Comparison of ENCODE assay signal across 14 cellular contexts in the genomic region with DNA sequence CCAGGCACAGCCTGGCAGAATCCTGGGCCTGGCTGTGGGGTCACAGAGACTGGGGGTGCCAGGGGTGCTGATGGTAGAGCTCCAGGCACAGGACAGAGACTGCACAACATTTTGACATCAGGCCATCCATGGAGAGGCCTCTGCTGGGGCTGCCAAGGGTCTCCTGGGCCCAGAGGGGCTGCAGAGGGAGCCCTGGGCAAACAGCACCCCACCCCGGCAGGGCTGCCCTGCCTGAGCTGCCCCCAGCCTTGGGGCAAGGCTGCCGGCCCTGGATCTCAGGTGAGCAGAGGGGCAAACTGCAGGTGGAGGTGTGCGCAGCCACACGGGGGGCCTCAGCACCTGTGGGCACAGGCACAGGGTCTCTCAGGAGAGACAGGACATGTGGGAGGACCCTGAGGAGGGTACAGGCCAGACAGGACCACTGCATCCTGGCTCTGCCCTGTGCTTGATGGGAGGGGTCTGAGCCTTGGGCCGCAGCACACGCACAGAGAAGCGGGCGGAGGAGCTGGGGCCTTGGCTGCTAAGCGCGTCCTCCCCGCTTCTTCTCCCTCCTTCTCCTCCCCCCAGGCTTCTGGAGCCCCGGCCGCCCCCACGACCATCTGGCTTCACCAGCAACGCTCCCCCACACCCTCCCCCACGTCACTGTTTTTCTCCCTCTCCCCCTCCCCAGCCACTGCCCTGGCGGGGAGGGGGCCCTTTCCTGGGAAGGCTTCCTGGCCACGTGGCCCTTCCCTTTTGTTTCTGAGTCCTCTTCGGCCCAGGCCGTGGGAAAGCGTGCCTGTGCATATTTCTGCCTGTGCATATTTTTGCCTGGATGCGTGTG. TPM values are rescaled to one million over a fixed set of nuclear protein-coding genes. Genes with fewer than 3 reads are reported as not detected.
A peak's percentile ranks its signal among the peaks of the same experiment; 100 is the strongest.
DNase-seq lines count a peak whose midpoint lies in the region; ATAC-seq and TF ChIP-seq lines count a peak whose summit lies in the region.
"Had no signal": no experiment of that assay in that cellular context is flagged by ENCODE, and none has a peak within 500 bp of the region (broad histone marks: within the 10 kb centered on the region; RNA-seq: fewer than 3 reads in every experiment).

No MANE protein-coding gene starts in this region.

- DNase-seq in SK-N-MC (ENCODE audit: low read depth, low spot score), result no peak
- peak; percentile 61 for DNase-seq in globus pallidus (ENCODE audit: low spot score)
- DNase-seq in posterior cingulate gyrus, result peak; percentile 56 to 93 (median 68)
- no peak for DNase-seq in stomach
- no peak for DNase-seq in DMS153 treated with DMSO at 0.1 percent for 48 hours (lab: John Stamatoyannopoulos, UW; ENCODE audit: unreplicated experiment)
- DNase-seq in HUDEP-2 (lab: John Stamatoyannopoulos, UW; ENCODE audit: unreplicated experiment in 76 of 76), result no peak
- no peak for DNase-seq in omental fat pad (ENCODE audit: low spot score)
- DNase-seq: activated CD4-positive, CD25-positive, alpha-beta regulatory T cell; activated gamma-delta T cell; left lung; NCI-H1105 treated with DMSO at 0.1 percent for 48 hours; PC-9 had no signal

- 51 to 72% (median 72%) methylated on average over 4 to 22 of the region's 22 CpGs for WGBS in stomach, 5 donors

- H3K27ac ChIP-seq in HEK293 (ENCODE audit: extremely low read depth, low read depth, low read length), result no peak overlapping the region
- peak overlapping the region; percentile 13; the same call in 1 of the 2 replicates for H3K27ac ChIP-seq in SK-N-MC
- H3K27ac ChIP-seq in stomach, result peak overlapping the region in 2 of 5 donors; percentile 22 to 32
- H3K27ac ChIP-seq: PC-9 had no signal

- H3K9ac ChIP-seq in SK-N-MC (ENCODE audit: insufficient read length), result no peak overlapping the region

- peaks cover 0 to 17% of the 10 kb centered on the region in 2 experiments; a peak in 1 of 3 replicates for H3K36me3 ChIP-seq in HEK293 (ENCODE audit: control insufficient read depth in 2 of 2, insufficient read depth in 1 of 2, low read length in 2 of 2)
- H3K36me3 ChIP-seq in SK-N-MC (ENCODE audit: insufficient read depth, low read length), result no peaks in the 10 kb centered on the region; the same call in 1 of the 2 replicates
- H3K36me3 ChIP-seq in stomach, result no peaks in the 10 kb centered on the region

- intact Hi-C loops in posterior cingulate gyrus (cut with DNase I), result no loop called here
- intact Hi-C loops in stomach (cut with DNase I; ENCODE audit: low total_unique reads), result no loop called here

- H3K4me3 ChIP-seq in HEK293 (ENCODE audit: low read depth, low read length) (no peak overlapping the region), SK-N-MC (no peak overlapping the region), stomach (no peak overlapping the region)
- H3K4me3 ChIP-seq: left lung, PC-9 had no signal

- no peak for TF ChIP-seq EP300 in stomach (IDR thresholded peaks at IDR 0.05)

- H3K9me3 ChIP-seq in HEK293 (ENCODE audit: control insufficient read depth, insufficient read depth, low read depth, low read length) (no peaks in the 10 kb centered on the region), SK-N-MC (ENCODE audit: low read depth, low read length) (no peaks in the 10 kb centered on the region), stomach (no peaks in the 10 kb centered on the region)
- H3K9me3 ChIP-seq: left lung had no signal

- no peak for ATAC-seq in omental fat pad (ENCODE audit: low FRiP score)
- ATAC-seq: stimulated activated memory B cell treated with anti-CD40 and anti-IgM and Interleukin-4, amounts not matched to agents 10 μg/mL and 1 μg/mL and 100 μg/mL, for 72 hours had no signal

- CTCF ChIA-PET in HEK293 (lab: Yijun Ruan, JAX), result interaction anchor here (0.6 to 5.5 kb wide), 7 partner anchors 10 to 178 kb away, joined by 3 to 57 read pairs (median 14); no protein-coding TSS in a partner anchor

- no peak for TF ChIP-seq POLR2A in stomach (IDR thresholded peaks at IDR 0.05)

- H3K4me1 ChIP-seq in HEK293 (ENCODE audit: control insufficient read depth, insufficient read depth, low read length), result peaks cover 24% of the 10 kb centered on the region
- peaks cover 6 to 61% (median 36%) of the 10 kb centered on the region in 4 donors for H3K4me1 ChIP-seq in stomach

- POLR2A ChIA-PET in HEK293 (lab: Yijun Ruan, JAX), result interaction anchor here (1.3 kb wide), 2 partner anchors 10 to 81 kb away, joined by 3 to 10 read pairs; no protein-coding TSS in a partner anchor

- H3K27me3 ChIP-seq in stomach, result no peaks in the 10 kb centered on the region
- H3K27me3 ChIP-seq: left lung had no signal

- TF ChIP-seq CTCF in HEK293 (tag by site-specific recombination; IDR thresholded peaks at IDR 0.05) (no peak), stomach (IDR thresholded peaks at IDR 0.05) (no peak), omental fat pad (IDR thresholded peaks at IDR 0.05) (no peak)

TF ChIP-seq in HEK293, 187 proteins besides CTCF, POLR2A, EP300 and RAD21:
- TF ChIP-seq, protein P1, sequence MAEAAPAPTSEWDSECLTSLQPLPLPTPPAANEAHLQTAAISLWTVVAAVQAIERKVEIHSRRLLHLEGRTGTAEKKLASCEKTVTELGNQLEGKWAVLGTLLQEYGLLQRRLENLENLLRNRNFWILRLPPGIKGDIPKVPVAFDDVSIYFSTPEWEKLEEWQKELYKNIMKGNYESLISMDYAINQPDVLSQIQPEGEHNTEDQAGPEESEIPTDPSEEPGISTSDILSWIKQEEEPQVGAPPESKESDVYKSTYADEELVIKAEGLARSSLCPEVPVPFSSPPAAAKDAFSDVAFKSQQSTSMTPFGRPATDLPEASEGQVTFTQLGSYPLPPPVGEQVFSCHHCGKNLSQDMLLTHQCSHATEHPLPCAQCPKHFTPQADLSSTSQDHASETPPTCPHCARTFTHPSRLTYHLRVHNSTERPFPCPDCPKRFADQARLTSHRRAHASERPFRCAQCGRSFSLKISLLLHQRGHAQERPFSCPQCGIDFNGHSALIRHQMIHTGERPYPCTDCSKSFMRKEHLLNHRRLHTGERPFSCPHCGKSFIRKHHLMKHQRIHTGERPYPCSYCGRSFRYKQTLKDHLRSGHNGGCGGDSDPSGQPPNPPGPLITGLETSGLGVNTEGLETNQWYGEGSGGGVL (tag by site-specific recombination; IDR thresholded peaks at IDR 0.05), result peak; percentile 42; the same call in 1 of the 2 replicates
- TF ChIP-seq EGR2 (tag by site-specific recombination; IDR thresholded peaks at IDR 0.05; ENCODE audit: low read depth), result peak; percentile 84
- TF ChIP-seq ZNF677 (tag by site-specific recombination; IDR thresholded peaks at IDR 0.05), result no peak
- TF ChIP-seq ZNF324 (tag by site-specific recombination; IDR thresholded peaks at IDR 0.05), result no peak
- TF ChIP-seq ZFHX2 (tag by site-specific recombination; conservative IDR thresholded peaks at IDR 0.05), result peak; percentile 77
- no peak for TF ChIP-seq ZSCAN16 (tag by site-specific recombination; IDR thresholded peaks at IDR 0.05)
- TF ChIP-seq KLF1 (tag by site-specific recombination; IDR thresholded peaks at IDR 0.05), result peak; percentile 53; the same call in 1 of the 2 replicates
- TF ChIP-seq, protein P2, sequence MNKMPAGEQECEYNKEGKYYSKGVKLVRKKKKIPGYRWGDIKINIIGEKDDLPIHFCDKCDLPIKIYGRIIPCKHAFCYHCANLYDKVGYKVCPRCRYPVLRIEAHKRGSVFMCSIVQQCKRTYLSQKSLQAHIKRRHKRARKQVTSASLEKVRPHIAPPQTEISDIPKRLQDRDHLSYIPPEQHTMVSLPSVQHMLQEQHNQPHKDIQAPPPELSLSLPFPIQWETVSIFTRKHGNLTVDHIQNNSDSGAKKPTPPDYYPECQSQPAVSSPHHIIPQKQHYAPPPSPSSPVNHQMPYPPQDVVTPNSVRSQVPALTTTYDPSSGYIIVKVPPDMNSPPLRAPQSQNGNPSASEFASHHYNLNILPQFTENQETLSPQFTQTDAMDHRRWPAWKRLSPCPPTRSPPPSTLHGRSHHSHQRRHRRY (tag by site-specific recombination; IDR thresholded peaks at IDR 0.05), result no peak
- 0 out of 2 replicates have a peak, but pooled peaks have one; percentile 10 for TF ChIP-seq SP2 (tag by site-specific recombination; IDR thresholded peaks at IDR 0.05)
- TF ChIP-seq, protein P3, sequence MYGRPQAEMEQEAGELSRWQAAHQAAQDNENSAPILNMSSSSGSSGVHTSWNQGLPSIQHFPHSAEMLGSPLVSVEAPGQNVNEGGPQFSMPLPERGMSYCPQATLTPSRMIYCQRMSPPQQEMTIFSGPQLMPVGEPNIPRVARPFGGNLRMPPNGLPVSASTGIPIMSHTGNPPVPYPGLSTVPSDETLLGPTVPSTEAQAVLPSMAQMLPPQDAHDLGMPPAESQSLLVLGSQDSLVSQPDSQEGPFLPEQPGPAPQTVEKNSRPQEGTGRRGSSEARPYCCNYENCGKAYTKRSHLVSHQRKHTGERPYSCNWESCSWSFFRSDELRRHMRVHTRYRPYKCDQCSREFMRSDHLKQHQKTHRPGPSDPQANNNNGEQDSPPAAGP (tag by site-specific recombination; IDR thresholded peaks at IDR 0.05), result no peak
- TF ChIP-seq ZNF223 (tag by site-specific recombination; IDR thresholded peaks at IDR 0.05), result no peak
- 0 out of 2 replicates have a peak, but pooled peaks have one; percentile 13 for TF ChIP-seq ZEB2 (tag by site-specific recombination; IDR thresholded peaks at IDR 0.05)
- no peak for TF ChIP-seq ZNF510 (tag by site-specific recombination; IDR thresholded peaks at IDR 0.05; ENCODE audit: insufficient replicate concordance)
- no peak for TF ChIP-seq ZNF664 (tag by site-specific recombination; IDR thresholded peaks at IDR 0.05)
- TF ChIP-seq ZNF394 (tag by site-specific recombination; IDR thresholded peaks at IDR 0.05; ENCODE audit: borderline replicate concordance), result peak; percentile 19; the same call in 1 of the 2 replicates
- TF ChIP-seq, protein P4, sequence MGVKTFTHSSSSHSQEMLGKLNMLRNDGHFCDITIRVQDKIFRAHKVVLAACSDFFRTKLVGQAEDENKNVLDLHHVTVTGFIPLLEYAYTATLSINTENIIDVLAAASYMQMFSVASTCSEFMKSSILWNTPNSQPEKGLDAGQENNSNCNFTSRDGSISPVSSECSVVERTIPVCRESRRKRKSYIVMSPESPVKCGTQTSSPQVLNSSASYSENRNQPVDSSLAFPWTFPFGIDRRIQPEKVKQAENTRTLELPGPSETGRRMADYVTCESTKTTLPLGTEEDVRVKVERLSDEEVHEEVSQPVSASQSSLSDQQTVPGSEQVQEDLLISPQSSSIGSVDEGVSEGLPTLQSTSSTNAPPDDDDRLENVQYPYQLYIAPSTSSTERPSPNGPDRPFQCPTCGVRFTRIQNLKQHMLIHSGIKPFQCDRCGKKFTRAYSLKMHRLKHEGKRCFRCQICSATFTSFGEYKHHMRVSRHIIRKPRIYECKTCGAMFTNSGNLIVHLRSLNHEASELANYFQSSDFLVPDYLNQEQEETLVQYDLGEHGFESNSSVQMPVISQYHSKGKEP (tag by site-specific recombination; IDR thresholded peaks at IDR 0.05), result no peak

RNA-seq across cellular contexts. Expression of a gene that starts 28.0 kb away (rescaled TPM):
- total RNA-seq in stomach (1 to 10 TPM in 1 of 5 donors, under 1 TPM in 1, not detected in 3; 0.92 to 1.7 TPM), omental fat pad (1 to 10 TPM in 2 of 4 donors, under 1 TPM in 2; 0.25 to 2.3 (median 1.3) TPM)
- 1 to 10 TPM; 1.4 to 2.2 (median 2.0) TPM for polyA plus RNA-seq in stomach

Comparison
In these comparisons a context has a peak if more than half of its experiments do, and no peak if none do; other contexts are left out.
1. DNase-seq: peak in globus pallidus (single experiment) and posterior cingulate gyrus (10 of 10); none in SK-N-MC (single experiment), stomach (single experiment), DMS153 treated with DMSO at 0.1 percent for 48 hours (single experiment), HUDEP-2 (0 of 76) and omental fat pad (single experiment).